12 cellular contexts compared by ENCODE assay signal in genomic region chr17:3907483-3908216, GRCh38. TPM values are rescaled to one million over a fixed set of nuclear protein-coding genes. Genes with fewer than 3 reads are reported as not detected.
DNase-seq lines count a peak whose midpoint lies in the region; ATAC-seq, FAIRE-seq and TF ChIP-seq lines count a peak whose summit lies in the region.
"Had no signal": no experiment of that assay in that cellular context is flagged by ENCODE, and none has a peak within 500 bp of the region (broad histone marks: within the 10 kb centered on the region; RNA-seq: fewer than 3 reads in every experiment).

No MANE protein-coding gene starts in this region.

- peak overlapping the region in 4 of 11 experiments; percentile 14 to 50 (median 24); a peak in 6 of 22 replicates for H3K9ac ChIP-seq in BLaER1 treated with 17β-estradiol and CSF1 and Interleukin-3, amounts not matched to agents 10 nM and 100 nM

- H3K4me1 Mint-ChIP-seq in HFFc6 (ENCODE audit: low read depth) (no peaks in the 10 kb centered on the region), Calu3 (ENCODE audit: low read depth, unreplicated experiment) (no peaks in the 10 kb centered on the region)

- peaks cover 55 to 100% (median 93%) of the 10 kb centered on the region in 10 experiments for H3K4me1 ChIP-seq in BLaER1 treated with 17β-estradiol and CSF1 and Interleukin-3, amounts not matched to agents 10 nM and 100 nM
- no peaks in the 10 kb centered on the region for H3K4me1 ChIP-seq in mucosa of descending colon (ENCODE audit: low read depth)

- DNase-seq in HFFc6 (no peak), bronchial epithelial cell (ENCODE audit: low read depth) (no peak), mucosa of descending colon (no peak), GM12891 (ENCODE audit: insufficient read length, low spot score) (no peak), Calu3 (no peak), HuH-7 (ENCODE audit: low spot score) (no peak), inferior parietal cortex (ENCODE audit: extremely low spot score) (no peak)
- DNase-seq: effector memory CD4-positive, alpha-beta T cell; NCI-H526 treated with DMSO at 0.1 percent for 48 hours had no signal

- peaks cover 0 to 99% (median 6%) of the 10 kb centered on the region in 11 experiments; a peak in 10 of 22 replicates for H4K20me1 ChIP-seq in BLaER1 treated with 17β-estradiol and CSF1 and Interleukin-3, amounts not matched to agents 10 nM and 100 nM

- H3K4me3 ChIP-seq in BLaER1 treated with 17β-estradiol and CSF1 and Interleukin-3, amounts not matched to agents 10 nM and 100 nM: no peak overlapping the region
- H3K4me3 ChIP-seq in bronchial epithelial cell (ENCODE audit: low read depth, low read length) (no peak overlapping the region), mucosa of descending colon (no peak overlapping the region)

- no TSS peak for BruUV-seq in Calu3 (replicated peaks; lab: Mats Ljungman, UMichigan)

- H3K9me3 Mint-ChIP-seq in HFFc6 (no peaks in the 10 kb centered on the region), Calu3 (ENCODE audit: low read depth, unreplicated experiment) (no peaks in the 10 kb centered on the region)
- H3K9me3 Mint-ChIP-seq: activated T-helper 1 cell treated with anti-CD3 and anti-CD28 coated beads, Interleukin-12 subunit alpha, Interleukin-12 subunit beta, Interleukin-2, Interleukin-4 antibody, amounts not matched to agents 30 ng/mL and 10 ng/mL and 1 ng/mL, durations not matched to agents 14 hours and 24 hours and 36 hours; T-helper 2 cell treated with Interferon-gamma antibody and Interleukin-4, amounts not matched to agents 5 μg/mL and 100 μg/mL, for 36 hours had no signal

- H3K27me3 Mint-ChIP-seq in HFFc6 (ENCODE audit: insufficient read depth) (peaks cover 6% of the 10 kb centered on the region), Calu3 (ENCODE audit: unreplicated experiment) (no peaks in the 10 kb centered on the region)

- H3K4me2 ChIP-seq in BLaER1 treated with 17β-estradiol and CSF1 and Interleukin-3, amounts not matched to agents 10 nM and 100 nM: peak overlapping the region in 9 of 11 experiments; percentile 0 to 96 (median 58); a peak in 15 of 22 replicates

- H3K27ac Mint-ChIP-seq in HFFc6 (no peak overlapping the region), Calu3 (ENCODE audit: unreplicated experiment) (no peak overlapping the region)
- H3K27ac Mint-ChIP-seq: activated T-helper 1 cell treated with anti-CD3 and anti-CD28 coated beads, Interleukin-12 subunit alpha, Interleukin-12 subunit beta, Interleukin-2, Interleukin-4 antibody, amounts not matched to agents 30 ng/mL and 10 ng/mL and 1 ng/mL, durations not matched to agents 14 hours and 24 hours and 36 hours; T-helper 2 cell treated with Interferon-gamma antibody and Interleukin-4, amounts not matched to agents 5 μg/mL and 100 μg/mL, for 36 hours had no signal

- TF ChIP-seq CTCF in HFFc6 (IDR thresholded peaks at IDR 0.05): peak; percentile 35; the same call in 1 of the 2 replicates
- TF ChIP-seq CTCF in bronchial epithelial cell (IDR thresholded peaks at IDR 0.05; ENCODE audit: insufficient read depth, low read length, severe bottlenecking): peak; percentile 55
- TF ChIP-seq CTCF in mucosa of descending colon (IDR thresholded peaks at IDR 0.05): no peak
- no peak for TF ChIP-seq CTCF in Calu3 (IDR thresholded peaks at IDR 0.05; ENCODE audit: unreplicated experiment)

- no peaks in the 10 kb centered on the region for H3K9me3 ChIP-seq in BLaER1 treated with 17β-estradiol and CSF1 and Interleukin-3, amounts not matched to agents 10 nM and 100 nM (replicated peaks in 1 of 11)
- no peaks in the 10 kb centered on the region for H3K9me3 ChIP-seq in mucosa of descending colon

- CTCF ChIA-PET in Calu3 (lab: Charles Lee): interaction anchor here (0.6 kb wide), 1 partner anchor 64 kb away, joined by 4 read pairs; no protein-coding TSS in a partner anchor

- FAIRE-seq in bronchial epithelial cell (lab: Jason Lieb, UNC): no peak
- no peak for FAIRE-seq in GM12891 (lab: Jason Lieb, UNC)

- H3K4me3 Mint-ChIP-seq in HFFc6: no peak overlapping the region
- no peak overlapping the region for H3K4me3 Mint-ChIP-seq in Calu3 (ENCODE audit: low read depth, unreplicated experiment)
- H3K4me3 Mint-ChIP-seq: activated T-helper 1 cell treated with anti-CD3 and anti-CD28 coated beads, Interleukin-12 subunit alpha, Interleukin-12 subunit beta, Interleukin-2, Interleukin-4 antibody, amounts not matched to agents 30 ng/mL and 10 ng/mL and 1 ng/mL, durations not matched to agents 14 hours and 24 hours and 36 hours; T-helper 2 cell treated with Interferon-gamma antibody and Interleukin-4, amounts not matched to agents 5 μg/mL and 100 μg/mL, for 36 hours had no signal

- peaks cover 0 to 12% (median 0%) of the 10 kb centered on the region in 11 experiments; a peak in 1 of 22 replicates for H3K27me3 ChIP-seq in BLaER1 treated with 17β-estradiol and CSF1 and Interleukin-3, amounts not matched to agents 10 nM and 100 nM
- no peaks in the 10 kb centered on the region for H3K27me3 ChIP-seq in bronchial epithelial cell (ENCODE audit: control insufficient read depth, insufficient read depth, low read length)

- intact Hi-C loops in mucosa of descending colon (cut with DNase I, micrococcal nuclease): no loop called here
- intact Hi-C loops in Calu3 (cut with micrococcal nuclease; ENCODE audit: unreplicated experiment): no loop called here

- peak overlapping the region in 3 of 11 experiments; percentile 21 to 42 (median 33); a peak in 4 of 22 replicates for H3K27ac ChIP-seq in BLaER1 treated with 17β-estradiol and CSF1 and Interleukin-3, amounts not matched to agents 10 nM and 100 nM

- peak; percentile 42 for ATAC-seq in mucosa of descending colon

- TF ChIP-seq POLR2A in GM12891 (IDR thresholded peaks at IDR 0.05; ENCODE audit: low read depth, low read length): no peak

- H3K36me3 Mint-ChIP-seq in HFFc6 (ENCODE audit: low read depth): no peaks in the 10 kb centered on the region
- no peaks in the 10 kb centered on the region for H3K36me3 Mint-ChIP-seq in Calu3 (ENCODE audit: insufficient read depth, unreplicated experiment)

- H3K36me3 ChIP-seq in BLaER1 treated with 17β-estradiol and CSF1 and Interleukin-3, amounts not matched to agents 10 nM and 100 nM: peaks cover 0 to 30% (median 0%) of the 10 kb centered on the region in 11 experiments; a peak in 6 of 22 replicates
- H3K36me3 ChIP-seq in bronchial epithelial cell (ENCODE audit: control insufficient read depth, insufficient read depth, low read length) (no peaks in the 10 kb centered on the region), mucosa of descending colon (ENCODE audit: low read depth) (no peaks in the 10 kb centered on the region)

TF ChIP-seq in GM12891, 5 proteins besides CTCF, POLR2A, EP300 and RAD21:
- no peak for TF ChIP-seq TAF1 (IDR thresholded peaks at IDR 0.05; ENCODE audit: low read depth, low read length)
- no peak for TF ChIP-seq SPI1 (IDR thresholded peaks at IDR 0.05; ENCODE audit: low read depth, low read length)
- no peak for TF ChIP-seq PAX5 (IDR thresholded peaks at IDR 0.05; ENCODE audit: insufficient read depth, low read length, severe bottlenecking)
- no peak for TF ChIP-seq POU2F2 (IDR thresholded peaks at IDR 0.05; ENCODE audit: low read depth, low read length)
- no peak for TF ChIP-seq POLR2AphosphoS5 (IDR thresholded peaks at IDR 0.05; ENCODE audit: low read depth, low read length)

RNA-seq across cellular contexts. Expression of gene P2RX1, which starts 8.6 kb away (rescaled TPM):
- total RNA-seq in HFFc6 (2021; fragmentation: NEBNext Ultra II Directional; extraction: Animal tissue kit (Norgen Biotek cat#: 25700)): under 1 TPM in 1 of 6 experiments, not detected in 5; 0.08 TPM
- total RNA-seq in bronchial epithelial cell (not detected in 2 replicates), mucosa of descending colon (1 to 10 TPM; 2.5 to 4.9 (median 3.5) TPM), Calu3 (2022) (not detected in 2 replicates)
- polyA plus RNA-seq in GM12891 (2012; ENCODE audit: low read depth, missing spikeins): 1.1 TPM

RNA-seq across cellular contexts. Expression of gene CAMKK1, which starts 14.8 kb away (rescaled TPM):
- total RNA-seq in HFFc6 (2021; fragmentation: NEBNext Ultra II Directional; extraction: Animal tissue kit (Norgen Biotek cat#: 25700)): 1 to 10 TPM; 5.4 to 6.9 (median 6.0) TPM
- total RNA-seq in bronchial epithelial cell (2.7 and 3.4 TPM in 2 replicates), mucosa of descending colon (10 to 100 TPM in 1 of 3 donors, 1 to 10 TPM in 2; 4.8 to 11.6 (median 6.2) TPM), Calu3 (2022) (1.4 and 1.7 TPM in 2 replicates)
- 0.64 TPM for polyA plus RNA-seq in GM12891 (2012; ENCODE audit: low read depth, missing spikeins)

RNA-seq across cellular contexts. Expression of gene ATP2A3, which starts 56.6 kb away (rescaled TPM):
- total RNA-seq in HFFc6 (2021; fragmentation: NEBNext Ultra II Directional; extraction: Animal tissue kit (Norgen Biotek cat#: 25700)): under 1 TPM; 0.05 to 0.12 (median 0.08) TPM
- total RNA-seq in bronchial epithelial cell: under 0.01 and 0.13 TPM in 2 replicates
- total RNA-seq in mucosa of descending colon: 100 to 1,000 TPM in 2 of 3 donors, 10 to 100 TPM in 1; 72.8 to 253 (median 247) TPM
- 30.8 TPM for polyA plus RNA-seq in GM12891 (2012; ENCODE audit: low read depth, missing spikeins)
- total RNA-seq in Calu3 (2022): 4.5 and 4.8 TPM in 2 replicates

Comparison
In these comparisons a context has a peak if more than half of its experiments do, and no peak if none do; other contexts are left out.
1. CTCF ChIP-seq: peak in HFFc6 (single experiment) and bronchial epithelial cell (single experiment); none in mucosa of descending colon (single experiment) and Calu3 (single experiment).
2. RNA of gene ATP2A3, which starts 56.6 kb away (total RNA-seq): 72.8 to 253 TPM in mucosa of descending colon; 4.5 to 4.8 TPM in Calu3, 0.05 to 0.12 TPM in HFFc6 and under 0.01 to 0.13 TPM in bronchial epithelial cell; every median in the first group is over 10 times any median in the second.